In genomic region chr7:727806-728460, GRCh38 we compare ENCODE assay signal across 8 cellular contexts. TPM values are rescaled to one million over a fixed set of nuclear protein-coding genes. Genes with fewer than 3 reads are reported as not detected.
DNase-seq lines count a peak whose midpoint lies in the region; TF ChIP-seq lines count a peak whose summit lies in the region.

No MANE protein-coding gene starts in this region.

- DNase-seq in D341Med (ENCODE audit: low spot score) (peak; percentile 46), endothelial cell (ENCODE audit: low spot score) (no peak), posterior vena cava (ENCODE audit: low spot score) (peak; percentile 64), germinal center (ENCODE audit: low spot score) (no peak), SW 1271 (lab: John Stamatoyannopoulos, UW) (no peak), NOMO-1 treated with dmso at 0.1 percent for 144 hours (lab: John Stamatoyannopoulos, UW; ENCODE audit: unreplicated experiment) (no peak), NCI-H524 treated with DMSO at 0.1 percent for 48 hours (lab: John Stamatoyannopoulos, UW) (no peak)

- peaks cover 12% of the 10 kb centered on the region for H3K4me1 Mint-ChIP-seq in endothelial cell (ENCODE audit: unreplicated experiment)

- H3K9ac ChIP-seq in OCI-LY3 (ENCODE audit: low read length): peak overlapping the region; percentile 65

- H3K9me3 ChIP-seq in OCI-LY3 (ENCODE audit: insufficient read depth, low read length): peaks cover 12% of the 10 kb centered on the region; the same call in 1 of the 2 replicates

- no peak for TF ChIP-seq CTCF in OCI-LY3 (IDR thresholded peaks at IDR 0.05; ENCODE audit: low read depth, low read length)
- TF ChIP-seq CTCF in endothelial cell (IDR thresholded peaks at IDR 0.05; ENCODE audit: unreplicated experiment): no peak

- peak overlapping the region; percentile 83 for H3K4me2 ChIP-seq in OCI-LY3 (ENCODE audit: low read length)

- peaks cover 22% of the 10 kb centered on the region for H3K27me3 Mint-ChIP-seq in endothelial cell (ENCODE audit: unreplicated experiment)

- H4K20me1 ChIP-seq in OCI-LY3 (ENCODE audit: insufficient read depth, low read length): no peaks in the 10 kb centered on the region

- H3K36me3 ChIP-seq in OCI-LY3 (replicated peaks; ENCODE audit: low read depth, low read length): peaks cover 37% of the 10 kb centered on the region

- H3K27me3 ChIP-seq in OCI-LY3 (ENCODE audit: low read depth, low read length): no peaks in the 10 kb centered on the region

- H3K36me3 Mint-ChIP-seq in endothelial cell (ENCODE audit: low read depth, unreplicated experiment): peaks cover 29% of the 10 kb centered on the region

- H3K9me3 Mint-ChIP-seq in endothelial cell (ENCODE audit: unreplicated experiment): no peaks in the 10 kb centered on the region

- H3K79me2 ChIP-seq in OCI-LY3 (ENCODE audit: low read length): peaks cover 52% of the 10 kb centered on the region

- no peak overlapping the region for H3K27ac ChIP-seq in OCI-LY3 (ENCODE audit: low read length)

- intact Hi-C loops in posterior vena cava (cut with DNase I): no loop called here

- H2AFZ ChIP-seq in OCI-LY3 (ENCODE audit: low read depth, low read length): no peak overlapping the region

- peaks cover 10% of the 10 kb centered on the region for H3K4me1 ChIP-seq in OCI-LY3 (ENCODE audit: low read length)

- H3K4me3 ChIP-seq in OCI-LY3 (ENCODE audit: low read length): peak overlapping the region; percentile 83

- H3K4me3 Mint-ChIP-seq in endothelial cell (ENCODE audit: unreplicated experiment): peak overlapping the region; percentile 96

- peak overlapping the region; percentile 84 for H3K27ac Mint-ChIP-seq in endothelial cell (ENCODE audit: unreplicated experiment)

RNA-seq across cellular contexts. Expression of gene PRKAR1B, which starts 0.9 kb away (rescaled TPM):
- total RNA-seq in endothelial cell (ENCODE audit: unreplicated experiment) (21.7 TPM), posterior vena cava (10 to 100 TPM; 10.1 TPM)

RNA-seq across cellular contexts. Expression of gene DNAAF5, which starts 1.4 kb away (rescaled TPM):
- 30.7 TPM for total RNA-seq in endothelial cell (ENCODE audit: unreplicated experiment)
- total RNA-seq in posterior vena cava: 10 to 100 TPM; 12.6 to 16.9 TPM

Comparison
In these comparisons a context has a peak if more than half of its experiments do, and no peak if none do; other contexts are left out.
1. DNase-seq: peak in D341Med (single experiment) and posterior vena cava (single experiment); none in endothelial cell (single experiment), germinal center (single experiment), SW 1271 (0 of 2), NOMO-1 treated with dmso at 0.1 percent for 144 hours (single experiment) and NCI-H524 treated with DMSO at 0.1 percent for 48 hours (single experiment).